Comparison of ENCODE assay signal across 8 cellular contexts in genomic region chr20:53827996-53828672, GRCh38.
DNase-seq lines count a peak whose midpoint lies in the region; ATAC-seq and TF ChIP-seq lines count a peak whose summit lies in the region.

No MANE protein-coding gene starts in this region.

- H3K4me1 ChIP-seq in body of pancreas = peaks cover 43% of the 10 kb centered on the region
- H3K4me1 ChIP-seq in lung (ENCODE audit: control insufficient read depth in 2 of 2, insufficient read depth in 2 of 2, low read length in 2 of 2) = peaks cover 0 to 1% of the 10 kb centered on the region in 2 donors
- peaks cover 26% of the 10 kb centered on the region for H3K4me1 ChIP-seq in upper lobe of right lung

- intact Hi-C loops in body of pancreas (cut with DNase I) = no loop called here
- intact Hi-C loops in upper lobe of right lung (cut with DNase I) = no loop called here

- H3K36me3 ChIP-seq in BJ (ENCODE audit: control insufficient read depth, insufficient read depth, low read length) (no peaks in the 10 kb centered on the region), KOPT-K1 (ENCODE audit: insufficient read depth, low read length) (no peaks in the 10 kb centered on the region), body of pancreas (replicated peaks in 1 of 2; ENCODE audit: insufficient read depth in 1 of 2, low read depth in 2 of 2) (no peaks in the 10 kb centered on the region), lung (ENCODE audit: control insufficient read depth in 2 of 2, insufficient read depth in 2 of 2, low read length in 2 of 2) (no peaks in the 10 kb centered on the region), upper lobe of right lung (no peaks in the 10 kb centered on the region)

- CTCF ChIA-PET in BJ (lab: Yijun Ruan, JAX) = interaction anchor here (0.8 to 1.8 kb wide), 6 partner anchors 19 to 248 kb away, joined by 3 to 11 read pairs (median 4); no protein-coding TSS in a partner anchor

- DNase-seq in BJ (ENCODE audit: low read depth) (peak; percentile 83), body of pancreas (peak; percentile 22 to 70 (median 41)), lung (ENCODE audit: low spot score) (no peak), upper lobe of right lung (no peak), middle frontal gyrus (ENCODE audit: extremely low spot score, low spot score) (no peak), epidermal melanocyte (ENCODE audit: insufficient read length, low spot score) (no peak)
- no peak for DNase-seq in stimulated activated CD4-positive, alpha-beta T cell treated with anti-CD3 and anti-CD28 coated beads, Interleukin-15, amount 100 ng/mL, for 24 hours

- TF ChIP-seq CTCF in BJ (IDR thresholded peaks at IDR 0.05; ENCODE audit: insufficient read depth, low read depth, low read length) = no peak
- no peak for TF ChIP-seq CTCF in body of pancreas (IDR thresholded peaks at IDR 0.05)
- TF ChIP-seq CTCF in lung (IDR thresholded peaks at IDR 0.05; ENCODE audit: control extremely low read depth, extremely low read depth) = no peak
- no peak for TF ChIP-seq CTCF in upper lobe of right lung (IDR thresholded peaks at IDR 0.05)

- H3K27ac ChIP-seq in KOPT-K1 (ENCODE audit: low read depth, low read length, poor library complexity, severe bottlenecking) = peak overlapping the region; percentile 87
- H3K27ac ChIP-seq in body of pancreas = peak overlapping the region in 3 of 4 donors; percentile 37 to 73 (median 60)
- H3K27ac ChIP-seq in lung (ENCODE audit: low read depth in 1 of 2, low read length in 1 of 2) = peak overlapping the region; percentile 67 to 91
- peak overlapping the region; percentile 87 for H3K27ac ChIP-seq in upper lobe of right lung

- no peak overlapping the region for H3K4me3 ChIP-seq in BJ (ENCODE audit: low read depth, low read length)
- no peak overlapping the region for H3K4me3 ChIP-seq in body of pancreas
- no peak overlapping the region for H3K4me3 ChIP-seq in lung
- H3K4me3 ChIP-seq in upper lobe of right lung = peak overlapping the region; percentile 30

- 11 to 17% methylated on average over 7 of the region's 7 CpGs for WGBS in body of pancreas, 2 donors
- 42 to 69% methylated on average over 7 of the region's 7 CpGs for WGBS in lung, 2 donors

- H3K27me3 ChIP-seq in BJ (ENCODE audit: control insufficient read depth, insufficient read depth, low read length) (no peaks in the 10 kb centered on the region), body of pancreas (no peaks in the 10 kb centered on the region), lung (ENCODE audit: control insufficient read depth, insufficient read depth) (no peaks in the 10 kb centered on the region), upper lobe of right lung (no peaks in the 10 kb centered on the region)

- ATAC-seq in body of pancreas (peak; percentile 83), lung (ENCODE audit: insufficient read depth, low FRiP score) (no peak), upper lobe of right lung (peak; percentile 11)

- POLR2A ChIA-PET in BJ (lab: Charles Lee) = interaction anchor here (0.6 kb wide), 1 partner anchor 245 kb away, joined by 3 read pairs; no protein-coding TSS in a partner anchor

- TF ChIP-seq POLR2A in body of pancreas (IDR thresholded peaks at IDR 0.05) = no peak

- H3K9me3 ChIP-seq in KOPT-K1 (ENCODE audit: insufficient read depth, low read length, poor library complexity, severe bottlenecking) (no peaks in the 10 kb centered on the region), body of pancreas (no peaks in the 10 kb centered on the region), lung (ENCODE audit: control insufficient read depth in 2 of 2, insufficient read depth in 1 of 2, low read length in 1 of 2) (no peaks in the 10 kb centered on the region), upper lobe of right lung (no peaks in the 10 kb centered on the region)

Comparison
In these comparisons a context has a peak if more than half of its experiments do, and no peak if none do; other contexts are left out.
1. DNase-seq: peak in BJ (single experiment) and body of pancreas (4 of 4); none in lung (single experiment), upper lobe of right lung (single experiment), stimulated activated CD4-positive, alpha-beta T cell treated with anti-CD3 and anti-CD28 coated beads, Interleukin-15, amount 100 ng/mL, for 24 hours (single experiment), middle frontal gyrus (single experiment) and epidermal melanocyte (single experiment).
2. Peak in every context shown above with its lines, with median percentiles within 50 percentile points of each other: H3K27ac ChIP-seq.